ENCODE assay signal across 18 cellular contexts in genomic region chr14:79328863-79329262, GRCh38.
"Had no signal": no experiment of that assay in that cellular context is flagged by ENCODE, and none has a peak within 500 bp of the region (broad histone marks: within the 10 kb centered on the region; RNA-seq: fewer than 3 reads in every experiment).

No MANE protein-coding gene starts in this region.

- H3K27me3 ChIP-seq: breast epithelium, left lung, tibial nerve had no signal

- DNase-seq: activated CD4-positive, alpha-beta T cell treated with anti-CD3 and anti-CD28 coated beads, Interleukin-2, amount 10 ng/mL, durations not matched to agents 24 days and 14 days; activated CD8-positive, alpha-beta T cell treated with anti-CD3 and anti-CD28 coated beads for 36 hours; activated naive CD4-positive, alpha-beta T cell treated with Interleukin-2 at 50 U/mL for 16 hours; activated T-cell treated with anti-CD3 and anti-CD28 coated beads, Interleukin-2, amount 50 U/mL, for 1 hour; dermis blood vessel endothelial cell; effector memory CD8-positive, alpha-beta T cell; foreskin melanocyte; glutamatergic neuron; left lung; mammary epithelial cell; stimulated activated CD4-positive, alpha-beta T cell treated with anti-CD3 and anti-CD28 coated beads, Interleukin-2, amount 100 ng/mL, for 24 hours; stimulated activated naive CD4-positive, alpha-beta T cell treated with Interleukin-2 at 50 U/mL for 16 hours; substantia nigra; T-helper 1 cell; T-helper 9 cell had no signal

- H3K27ac ChIP-seq: breast epithelium, left lung had no signal

- H3K9me3 ChIP-seq: breast epithelium, left lung, tibial nerve had no signal

- H3K4me1 ChIP-seq: breast epithelium, left lung had no signal

- FAIRE-seq: urothelium cell line had no signal

- H3K4me3 ChIP-seq: breast epithelium, left lung, tibial nerve had no signal

- H3K36me3 ChIP-seq: breast epithelium, left lung, tibial nerve had no signal
